21 cellular contexts compared by ENCODE assay signal in genomic region chr3:16066545-16066944, GRCh38.
DNase-seq lines count a peak whose midpoint lies in the region; ATAC-seq and TF ChIP-seq lines count a peak whose summit lies in the region.
"Had no signal": no experiment of that assay in that cellular context is flagged by ENCODE, and none has a peak within 500 bp of the region (broad histone marks: within the 10 kb centered on the region; RNA-seq: fewer than 3 reads in every experiment).

No MANE protein-coding gene starts in this region.

- no peak overlapping the region for H3K4me3 ChIP-seq in SK-N-SH (ENCODE audit: low read depth in 2 of 2, low read length in 1 of 2)
- H3K4me3 ChIP-seq: GM12878, K562 had no signal

- ATAC-seq in SK-N-SH treated with all-trans-retinoic acid at 6 μM for 48 hours (no peak), foreskin keratinocyte (no peak)
- ATAC-seq: GM12878, HCT116, K562, PC-3 had no signal

- DNase-seq in SK-N-SH (no peak), amniotic epithelial cell (ENCODE audit: low read depth) (peak; percentile 48), foreskin keratinocyte (no peak), NCI-H1092 treated with DMSO at 0.1 percent for 48 hours (lab: John Stamatoyannopoulos, UW) (no peak), SHP77 (lab: John Stamatoyannopoulos, UW) (no peak), NCI-H1092 (lab: John Stamatoyannopoulos, UW) (no peak)
- no peak for DNase-seq in activated T-cell treated with anti-CD3 and anti-CD28 coated beads, Interleukin-2, amount 50 U/mL, for 1 hour
- DNase-seq: Caco-2; CD4-positive, CD25-positive, alpha-beta regulatory T cell; GOT3; NCI-H1694 treated with DMSO at 0.1 percent for 48 hours; NCI-H2107; NCI-H2227 treated with DMSO at 0.1 percent for 48 hours; NCI-H524; NCI-H82 had no signal

- peaks cover 10 to 60% of the 10 kb centered on the region in 2 experiments; a peak in 3 of 4 replicates for H3K4me1 ChIP-seq in SK-N-SH (ENCODE audit: control insufficient read depth in 1 of 2, insufficient read depth in 2 of 2, low read depth in 1 of 2, low read length in 1 of 2)
- H3K4me1 ChIP-seq in foreskin keratinocyte = peaks cover 40% of the 10 kb centered on the region

- H3K27ac ChIP-seq in SK-N-SH (ENCODE audit: low read depth in 2 of 2, low read length in 1 of 2) = peak overlapping the region in 1 of 2 experiments; percentile 96; a peak in 2 of 4 replicates
- peak overlapping the region; percentile 92 for H3K27ac ChIP-seq in foreskin keratinocyte
- H3K27ac ChIP-seq: 22Rv1 had no signal

- H3F3A ChIP-seq in SK-N-SH (replicated peaks; ENCODE audit: insufficient read depth) = peaks cover 53% of the 10 kb centered on the region

- H3K9me2 ChIP-seq in SK-N-SH = no peaks in the 10 kb centered on the region

- no peaks in the 10 kb centered on the region for H3K36me3 ChIP-seq in SK-N-SH (replicated peaks in 1 of 2; ENCODE audit: control insufficient read depth in 1 of 2, insufficient read depth in 2 of 2, low read length in 1 of 2)

- no peak overlapping the region for H2AFZ ChIP-seq in SK-N-SH (ENCODE audit: low read depth)

- H3K9me3 ChIP-seq in SK-N-SH = no peaks in the 10 kb centered on the region
- H3K9me3 ChIP-seq: Caco-2 had no signal

- no peak for TF ChIP-seq CTCF in SK-N-SH (IDR thresholded peaks at IDR 0.05)
- TF ChIP-seq CTCF in foreskin keratinocyte (conservative IDR thresholded peaks at IDR 0.05) = no peak

- POLR2A ChIA-PET in SK-N-SH (lab: Yijun Ruan, JAX) = no interaction called here

- CTCF ChIA-PET in SK-N-SH (lab: Yijun Ruan, JAX) = interaction anchor here (1.1 to 1.5 kb wide), 3 partner anchors 17 to 112 kb away, joined by 3 to 7 read pairs (median 6); no protein-coding TSS in a partner anchor

- TF ChIP-seq EP300 in SK-N-SH (IDR thresholded peaks at IDR 0.05; ENCODE audit: borderline replicate concordance in 1 of 2, low read depth in 1 of 2, low read length in 1 of 2) = no peak

- no peaks in the 10 kb centered on the region for H4K20me1 ChIP-seq in SK-N-SH (ENCODE audit: insufficient read depth)

- H3K9ac ChIP-seq in SK-N-SH = peak overlapping the region; percentile 49; the same call in 1 of the 2 replicates

- H3K4me2 ChIP-seq in SK-N-SH = no peak overlapping the region

- WGBS in SK-N-SH (ENCODE audit: low lambda C conversion rate) = 46% methylated on average over 1 of the region's 1 CpG

- H3K79me2 ChIP-seq in SK-N-SH (ENCODE audit: insufficient read depth) = no peaks in the 10 kb centered on the region

- TF ChIP-seq RAD21 in SK-N-SH (IDR thresholded peaks at IDR 0.05; ENCODE audit: low read length) = no peak

- H3K27me3 ChIP-seq in SK-N-SH (ENCODE audit: insufficient read depth) (no peaks in the 10 kb centered on the region), foreskin keratinocyte (no peaks in the 10 kb centered on the region)

TF ChIP-seq in SK-N-SH, 30 proteins besides CTCF, POLR2A, EP300 and RAD21 (continues in another document):
- no peak for TF ChIP-seq FOXM1 (IDR thresholded peaks at IDR 0.05; ENCODE audit: low read depth)
- TF ChIP-seq USF1 (IDR thresholded peaks at IDR 0.05; ENCODE audit: borderline replicate concordance, low read depth) = no peak
- no peak for TF ChIP-seq POLR2AphosphoS5 (IDR thresholded peaks at IDR 0.05; ENCODE audit: low read depth, low read length)
- TF ChIP-seq FOXJ3 (CRISPR knock-in tag; IDR thresholded peaks at IDR 0.05) = no peak
- TF ChIP-seq SMC3 (IDR thresholded peaks at IDR 0.05; ENCODE audit: low read depth, low read length) = no peak
- no peak for TF ChIP-seq SIN3A (IDR thresholded peaks at IDR 0.05; ENCODE audit: borderline replicate concordance, low read depth, low read length)
- no peak for TF ChIP-seq ELF1 (IDR thresholded peaks at IDR 0.05)
- TF ChIP-seq NRF1 (IDR thresholded peaks at IDR 0.05; ENCODE audit: low read depth, low read length) = no peak
- TF ChIP-seq, protein P1, sequence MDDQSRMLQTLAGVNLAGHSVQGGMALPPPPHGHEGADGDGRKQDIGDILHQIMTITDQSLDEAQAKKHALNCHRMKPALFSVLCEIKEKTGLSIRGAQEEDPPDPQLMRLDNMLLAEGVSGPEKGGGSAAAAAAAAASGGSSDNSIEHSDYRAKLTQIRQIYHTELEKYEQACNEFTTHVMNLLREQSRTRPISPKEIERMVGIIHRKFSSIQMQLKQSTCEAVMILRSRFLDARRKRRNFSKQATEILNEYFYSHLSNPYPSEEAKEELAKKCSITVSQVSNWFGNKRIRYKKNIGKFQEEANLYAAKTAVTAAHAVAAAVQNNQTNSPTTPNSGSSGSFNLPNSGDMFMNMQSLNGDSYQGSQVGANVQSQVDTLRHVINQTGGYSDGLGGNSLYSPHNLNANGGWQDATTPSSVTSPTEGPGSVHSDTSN (IDR thresholded peaks at IDR 0.05) = no peak
- TF ChIP-seq GATA2 (CRISPR knock-in tag; IDR thresholded peaks at IDR 0.05) = no peak
- no peak for TF ChIP-seq EZH2phosphoT487 (IDR thresholded peaks at IDR 0.05; ENCODE audit: borderline replicate concordance, low read depth)
- TF ChIP-seq IRF3 (IDR thresholded peaks at IDR 0.05; ENCODE audit: low read depth, low read length) = no peak
- TF ChIP-seq, protein P2, sequence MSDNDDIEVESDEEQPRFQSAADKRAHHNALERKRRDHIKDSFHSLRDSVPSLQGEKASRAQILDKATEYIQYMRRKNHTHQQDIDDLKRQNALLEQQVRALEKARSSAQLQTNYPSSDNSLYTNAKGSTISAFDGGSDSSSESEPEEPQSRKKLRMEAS (IDR thresholded peaks at IDR 0.05; ENCODE audit: low read depth) = no peak
- TF ChIP-seq RXRA (IDR thresholded peaks at IDR 0.05; ENCODE audit: borderline replicate concordance, low read depth) = no peak

TF ChIP-seq in SK-N-SH treated with all-trans-retinoic acid at 6 μM for 48 hours, 23 proteins besides CTCF, POLR2A, EP300 and RAD21:
- no peak for TF ChIP-seq TSHZ2 (CRISPR knock-in tag; IDR thresholded peaks at IDR 0.05)
TF ChIP-seq in SK-N-SH treated with all-trans-retinoic acid at 6 μM for 48 hours: peak in this region for 0.
